In the genomic region with DNA sequence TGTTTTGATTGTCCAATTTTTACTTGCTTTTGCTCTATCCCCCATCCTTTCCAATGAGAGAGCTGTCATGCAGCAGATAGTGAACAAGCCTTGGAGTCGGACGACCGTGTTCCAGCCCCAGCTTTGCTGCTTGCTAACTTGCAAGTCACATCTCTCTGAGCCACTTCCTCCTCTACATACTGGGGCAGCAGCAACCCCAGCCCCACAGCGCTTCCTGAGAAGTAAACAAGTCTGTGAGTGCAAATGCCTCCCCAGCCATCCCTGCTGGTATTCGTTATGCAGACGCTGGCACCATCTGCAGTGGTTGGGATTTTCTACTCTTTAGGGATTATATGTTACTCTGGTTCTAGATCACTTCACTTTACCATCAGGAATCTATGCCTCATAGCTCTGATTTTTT, we compare ENCODE assay signal across 9 cellular contexts. TPM values are rescaled to one million over a fixed set of nuclear protein-coding genes. Genes with fewer than 3 reads are reported as not detected.
DNase-seq lines count a peak whose midpoint lies in the region; ATAC-seq and TF ChIP-seq lines count a peak whose summit lies in the region.
"Had no signal": no experiment of that assay in that cellular context is flagged by ENCODE, and none has a peak within 500 bp of the region (broad histone marks: within the 10 kb centered on the region; RNA-seq: fewer than 3 reads in every experiment).

No MANE protein-coding gene starts in this region.

- TF ChIP-seq CTCF in activated CD8-positive, alpha-beta T cell treated with anti-CD3 and anti-CD28 coated beads for 36 hours (IDR thresholded peaks at IDR 0.05) = no peak

- intact Hi-C loops in activated CD8-positive, alpha-beta T cell treated with anti-CD3 and anti-CD28 coated beads for 36 hours (cut with micrococcal nuclease) = loop anchor here (10.0 kb wide), 1 partner anchor 259 kb away; no protein-coding TSS in a partner anchor
- intact Hi-C loops in head of caudate nucleus (cut with DNase I) = loop anchor here (10.0 kb wide), 1 partner anchor 259 kb away; no protein-coding TSS in a partner anchor

- POLR2A ChIA-PET in activated CD8-positive, alpha-beta T cell treated with anti-CD3 and anti-CD28 coated beads for 36 hours (lab: Charles Lee) = interaction anchor here (0.7 to 1.5 kb wide), 6 partner anchors 34 to 134 kb away, joined by 3 to 6 read pairs (median 4); no protein-coding TSS in a partner anchor

- peak; percentile 82 for ATAC-seq in activated CD8-positive, alpha-beta T cell treated with anti-CD3 and anti-CD28 coated beads for 36 hours
- ATAC-seq in HG03457 (IDR thresholded peaks at IDR 0.05; ENCODE audit: unreplicated experiment) = no peak

- DNase-seq in NCI-H510A treated with DMSO at 0.1 percent for 48 hours (lab: John Stamatoyannopoulos, UW) (peak; percentile 76), head of caudate nucleus (peak in 25 of 42 donors; percentile 23 to 72 (median 46)), NCI-H2029 treated with DMSO at 0.1 percent for 48 hours (lab: John Stamatoyannopoulos, UW) (no peak), erythroblast (lab: John Stamatoyannopoulos, UW) (no peak), GOT3 (lab: John Stamatoyannopoulos, UW) (no peak)
- DNase-seq in activated CD8-positive, alpha-beta T cell treated with anti-CD3 and anti-CD28 coated beads for 36 hours = peak; percentile 76
- DNase-seq in stimulated activated CD4-positive, alpha-beta T cell treated with anti-CD3 and anti-CD28 coated beads, Interleukin-4, amount 100 ng/mL, for 1 hour = peak; percentile 57

- peak overlapping the region; percentile 38 for H3K4me3 Mint-ChIP-seq in activated CD8-positive, alpha-beta T cell treated with anti-CD3 and anti-CD28 coated beads for 36 hours

- TF ChIP-seq POLR2A in erythroblast (IDR thresholded peaks at IDR 0.05; ENCODE audit: low read length) = no peak

- H3K36me3 Mint-ChIP-seq in activated CD8-positive, alpha-beta T cell treated with anti-CD3 and anti-CD28 coated beads for 36 hours (ENCODE audit: low read depth) = peaks cover 7% of the 10 kb centered on the region

- H3K4me1 Mint-ChIP-seq in activated CD8-positive, alpha-beta T cell treated with anti-CD3 and anti-CD28 coated beads for 36 hours (ENCODE audit: low read depth) = peaks cover 53% of the 10 kb centered on the region

- CTCF ChIA-PET in activated CD8-positive, alpha-beta T cell treated with anti-CD3 and anti-CD28 coated beads for 36 hours (lab: Charles Lee) = interaction anchor here (0.9 to 13.4 kb wide), 14 partner anchors 10 to 257 kb away, joined by 3 to 442 read pairs (median 7); a partner anchor contains a TSS

- no peaks in the 10 kb centered on the region for H3K27me3 Mint-ChIP-seq in activated CD8-positive, alpha-beta T cell treated with anti-CD3 and anti-CD28 coated beads for 36 hours

- H3K27ac Mint-ChIP-seq in activated CD8-positive, alpha-beta T cell treated with anti-CD3 and anti-CD28 coated beads for 36 hours = peak overlapping the region; percentile 96

- no peaks in the 10 kb centered on the region for H3K9me3 Mint-ChIP-seq in activated CD8-positive, alpha-beta T cell treated with anti-CD3 and anti-CD28 coated beads for 36 hours

RNA-seq across cellular contexts. Expression of a gene that starts 35.0 kb away (rescaled TPM):
- total RNA-seq in activated CD8-positive, alpha-beta T cell treated with anti-CD3 and anti-CD28 coated beads for 36 hours = under 1 TPM; 0.18 to 0.20 TPM
- total RNA-seq: fibroblast of lung had no signal

Comparison
In these comparisons a context has a peak if more than half of its experiments do, and no peak if none do; other contexts are left out.
1. DNase-seq: peak in NCI-H510A treated with DMSO at 0.1 percent for 48 hours (single experiment), activated CD8-positive, alpha-beta T cell treated with anti-CD3 and anti-CD28 coated beads for 36 hours (single experiment), head of caudate nucleus (25 of 42) and stimulated activated CD4-positive, alpha-beta T cell treated with anti-CD3 and anti-CD28 coated beads, Interleukin-4, amount 100 ng/mL, for 1 hour (single experiment); none in NCI-H2029 treated with DMSO at 0.1 percent for 48 hours (single experiment), erythroblast (0 of 2) and GOT3 (single experiment).